14 cellular contexts compared by ENCODE assay signal in genomic region chr2:232852676-232853075, GRCh38.
"Had no signal": no experiment of that assay in that cellular context is flagged by ENCODE, and none has a peak within 500 bp of the region (broad histone marks: within the 10 kb centered on the region; RNA-seq: fewer than 3 reads in every experiment).

No MANE protein-coding gene starts in this region.

- H3K9me3 ChIP-seq: right lobe of liver, spleen, thyroid gland had no signal

- DNase-seq: activated CD4-positive, alpha-beta T cell treated with anti-CD3 and anti-CD28 coated beads, Interleukin-2, amount 50 U/mL, for 48 hours; activated effector memory CD4-positive, alpha-beta T cell treated with Interleukin-2 at 50 U/mL for 16 hours; activated T-cell treated with anti-CD3 and anti-CD28 coated beads, Interleukin-2, amount 50 U/mL, for 1 hour; left cardiac atrium; right lobe of liver; SIG-M5; spleen; stimulated activated naive B cell treated with anti-CD40 and anti-IgM and Interleukin-4, amounts not matched to agents 10 μg/mL and 1 μg/mL and 100 μg/mL, for 72 hours; T-helper 9 cell; thyroid gland had no signal

- H3K4me1 ChIP-seq: thyroid gland had no signal

- H3K27ac ChIP-seq: thyroid gland had no signal

- H3K4me3 Mint-ChIP-seq: activated naive CD4-positive, alpha-beta T cell treated with anti-CD3 and anti-CD28 coated beads, Interleukin-2, amount 10 ng/mL, durations not matched to agents 7 days and 5 days; effector memory CD8-positive, alpha-beta T cell; neural crest cell; stimulated activated naive B cell treated with anti-CD40 and anti-IgM and Interleukin-4, amounts not matched to agents 10 μg/mL and 1 μg/mL and 100 μg/mL, for 72 hours had no signal

- H3K4me1 Mint-ChIP-seq: activated naive CD4-positive, alpha-beta T cell treated with anti-CD3 and anti-CD28 coated beads, Interleukin-2, amount 10 ng/mL, durations not matched to agents 7 days and 5 days; neural crest cell had no signal

- H3K27me3 Mint-ChIP-seq: activated naive CD4-positive, alpha-beta T cell treated with anti-CD3 and anti-CD28 coated beads, Interleukin-2, amount 10 ng/mL, durations not matched to agents 7 days and 5 days; effector memory CD8-positive, alpha-beta T cell; stimulated activated naive B cell treated with anti-CD40 and anti-IgM and Interleukin-4, amounts not matched to agents 10 μg/mL and 1 μg/mL and 100 μg/mL, for 72 hours had no signal

- H3K27me3 ChIP-seq: right lobe of liver, spleen, thyroid gland had no signal

- H3K27ac Mint-ChIP-seq: stimulated activated naive B cell treated with anti-CD40 and anti-IgM and Interleukin-4, amounts not matched to agents 10 μg/mL and 1 μg/mL and 100 μg/mL, for 72 hours had no signal

- ATAC-seq: activated CD4-positive, CD25-positive, alpha-beta regulatory T cell treated with anti-CD3 and anti-CD28 coated beads, Interleukin-2, amount 50 U/mL, for 24 hours had no signal

- H3K9me3 Mint-ChIP-seq: activated naive CD4-positive, alpha-beta T cell treated with anti-CD3 and anti-CD28 coated beads, Interleukin-2, amount 10 ng/mL, durations not matched to agents 7 days and 5 days; effector memory CD8-positive, alpha-beta T cell; neural crest cell; stimulated activated naive B cell treated with anti-CD40 and anti-IgM and Interleukin-4, amounts not matched to agents 10 μg/mL and 1 μg/mL and 100 μg/mL, for 72 hours had no signal

- H3K4me3 ChIP-seq: right lobe of liver, spleen, thyroid gland had no signal
